In genomic region chr2:25976884-25977741, GRCh38 we compare ENCODE assay signal across 15 cellular contexts. TPM values are rescaled to one million over a fixed set of nuclear protein-coding genes. Genes with fewer than 3 reads are reported as not detected.
DNase-seq lines count a peak whose midpoint lies in the region; FAIRE-seq and TF ChIP-seq lines count a peak whose summit lies in the region.
"Had no signal": no experiment of that assay in that cellular context is flagged by ENCODE, and none has a peak within 500 bp of the region (broad histone marks: within the 10 kb centered on the region; RNA-seq: fewer than 3 reads in every experiment).

No MANE protein-coding gene starts in this region.

- no peak for TF ChIP-seq CTCF in Loucy (conservative IDR thresholded peaks at IDR 0.05; ENCODE audit: low read length)
- TF ChIP-seq CTCF in nephron (IDR thresholded peaks at IDR 0.05; ENCODE audit: unreplicated experiment in 3 of 3): no peak
- no peak for TF ChIP-seq CTCF in vagina (IDR thresholded peaks at IDR 0.05)

- H3K9me2 ChIP-seq in Loucy (replicated peaks; ENCODE audit: low read depth, low read length): no peaks in the 10 kb centered on the region

- H3K9me3 ChIP-seq in BLaER1: no peaks in the 10 kb centered on the region
- H3K9me3 ChIP-seq in Loucy (ENCODE audit: insufficient read depth, low read depth, low read length): no peaks in the 10 kb centered on the region
- H3K9me3 ChIP-seq in vagina: no peaks in the 10 kb centered on the region
- H3K9me3 ChIP-seq: heart right ventricle, mucosa of descending colon had no signal

- intact Hi-C loops in vagina (cut with DNase I) (no loop called here), cardiac septum (cut with DNase I) (no loop called here)

- 0 out of 2 replicates have a peak overlapping the region, but pooled peaks have one; percentile 3 for H3K27ac ChIP-seq in BLaER1
- H3K27ac ChIP-seq in caudate nucleus (ENCODE audit: low read depth, low read length): peak overlapping the region; percentile 59
- H3K27ac ChIP-seq in vagina: no peak overlapping the region
- H3K27ac ChIP-seq: heart right ventricle had no signal

- DNase-seq in caudate nucleus (lab: John Stamatoyannopoulos, UW) (peak in 12 of 61 donors; percentile 9 to 49 (median 30)), HuH-7 (ENCODE audit: low spot score) (no peak), vagina (ENCODE audit: extremely low spot score in 2 of 2) (no peak), GM12891 (ENCODE audit: insufficient read length, low spot score) (no peak), cardiac septum (ENCODE audit: low spot score) (no peak)
- DNase-seq: activated T-cell treated with anti-CD3 and anti-CD28 coated beads, Interleukin-2, amount 50 U/mL, for 72 hours; CD4-positive, alpha-beta T cell; heart right ventricle; mucosa of descending colon; stimulated activated CD4-positive, alpha-beta T cell treated with anti-CD3 and anti-CD28 coated beads, Interleukin-15, amount 100 ng/mL, for 24 hours; stimulated activated naive CD4-positive, alpha-beta T cell had no signal

- FAIRE-seq in GM12891 (lab: Jason Lieb, UNC): no peak
- FAIRE-seq: TTC549 had no signal

- peak overlapping the region; percentile 50 to 67 (median 50) for H3K4me3 Mint-ChIP-seq in nephron
- H3K4me3 Mint-ChIP-seq: activated T-cell treated with anti-CD3 and anti-CD28 coated beads, Interleukin-2, amount 50 U/mL, for 72 hours; CD4-positive, alpha-beta T cell had no signal

- H3K36me3 ChIP-seq in BLaER1 (peaks cover 29% of the 10 kb centered on the region), Loucy (ENCODE audit: insufficient read depth, low read length) (no peaks in the 10 kb centered on the region), vagina (no peaks in the 10 kb centered on the region)

- H3K9ac ChIP-seq in BLaER1 (no peak overlapping the region; the same call in 1 of the 2 replicates), Loucy (ENCODE audit: low read depth, low read length, poor library complexity, severe bottlenecking) (peak overlapping the region; percentile 25)

- H2AFZ ChIP-seq in Loucy (ENCODE audit: low read length): no peak overlapping the region

- H4K20me1 ChIP-seq in BLaER1 (peaks cover 3% of the 10 kb centered on the region; the same call in 1 of the 2 replicates), Loucy (ENCODE audit: insufficient read depth, low read length, poor library complexity, severe bottlenecking) (no peaks in the 10 kb centered on the region)

- H3K4me1 ChIP-seq in BLaER1 (peaks cover 55% of the 10 kb centered on the region), Loucy (ENCODE audit: insufficient read depth, low read length, poor library complexity, severe bottlenecking) (peaks cover 49% of the 10 kb centered on the region), vagina (peaks cover 52% of the 10 kb centered on the region)

- H3F3A ChIP-seq in Loucy (ENCODE audit: low read depth): no peaks in the 10 kb centered on the region

- peaks cover 38% of the 10 kb centered on the region for H3K4me1 Mint-ChIP-seq in nephron

- peaks cover 12% of the 10 kb centered on the region; the same call in 1 of the 2 replicates for H3K79me2 ChIP-seq in Loucy (ENCODE audit: insufficient read depth, low read length)

- TF ChIP-seq POLR2A in vagina (IDR thresholded peaks at IDR 0.05) (no peak), GM12891 (IDR thresholded peaks at IDR 0.05; ENCODE audit: low read depth, low read length) (no peak)

- no peaks in the 10 kb centered on the region for H3K9me3 Mint-ChIP-seq in nephron
- H3K9me3 Mint-ChIP-seq: activated T-cell treated with anti-CD3 and anti-CD28 coated beads, Interleukin-2, amount 50 U/mL, for 72 hours; CD4-positive, alpha-beta T cell had no signal

- no peaks in the 10 kb centered on the region for H3K27me3 ChIP-seq in BLaER1
- H3K27me3 ChIP-seq in Loucy (ENCODE audit: insufficient read depth, low read length, poor library complexity, severe bottlenecking): no peaks in the 10 kb centered on the region
- H3K27me3 ChIP-seq in vagina: no peaks in the 10 kb centered on the region
- H3K27me3 ChIP-seq: heart right ventricle had no signal

- peaks cover 41% of the 10 kb centered on the region for H3K36me3 Mint-ChIP-seq in nephron (ENCODE audit: low read depth)

- H3K4me2 ChIP-seq in BLaER1 (peak overlapping the region; percentile 99), Loucy (ENCODE audit: low read depth, low read length, poor library complexity, severe bottlenecking) (peak overlapping the region; percentile 86)

- H3K4me3 ChIP-seq in BLaER1: no peak overlapping the region
- peak overlapping the region; percentile 51 for H3K4me3 ChIP-seq in Loucy (ENCODE audit: low read length, poor library complexity, severe bottlenecking)
- no peak overlapping the region for H3K4me3 ChIP-seq in vagina
- H3K4me3 ChIP-seq: heart right ventricle, mucosa of descending colon had no signal

- peak overlapping the region; percentile 13 to 26 (median 19) for H3K27ac Mint-ChIP-seq in nephron
- H3K27ac Mint-ChIP-seq: activated T-cell treated with anti-CD3 and anti-CD28 coated beads, Interleukin-2, amount 50 U/mL, for 72 hours; CD4-positive, alpha-beta T cell had no signal

- H3K27me3 Mint-ChIP-seq in nephron (ENCODE audit: low read depth): no peaks in the 10 kb centered on the region
- H3K27me3 Mint-ChIP-seq: CD4-positive, alpha-beta T cell had no signal

TF ChIP-seq in GM12891, 5 proteins besides CTCF, POLR2A, EP300 and RAD21:
- no peak for TF ChIP-seq TAF1 (IDR thresholded peaks at IDR 0.05; ENCODE audit: low read depth, low read length)
- no peak for TF ChIP-seq POU2F2 (IDR thresholded peaks at IDR 0.05; ENCODE audit: low read depth, low read length)
- no peak for TF ChIP-seq PAX5 (IDR thresholded peaks at IDR 0.05; ENCODE audit: insufficient read depth, low read length, severe bottlenecking)
- TF ChIP-seq POLR2AphosphoS5 (IDR thresholded peaks at IDR 0.05; ENCODE audit: low read depth, low read length): no peak
- no peak for TF ChIP-seq SPI1 (IDR thresholded peaks at IDR 0.05; ENCODE audit: low read depth, low read length)

RNA-seq across cellular contexts. Expression of gene KIF3C, which starts 5.2 kb away (rescaled TPM):
- total RNA-seq in vagina (9.3 TPM), cardiac septum (5.5 TPM)
- 0.24 TPM for polyA plus RNA-seq in GM12891 (2012; ENCODE audit: low read depth, missing spikeins)

RNA-seq across cellular contexts. Expression of gene RAB10, which starts 56.8 kb away (rescaled TPM):
- 135 TPM for total RNA-seq in vagina
- polyA plus RNA-seq in GM12891 (2012; ENCODE audit: low read depth, missing spikeins): 38.2 TPM
- total RNA-seq in cardiac septum: 79.4 TPM
